2 cellular contexts compared by ENCODE assay signal in genomic region chr5:134576386-134577021, GRCh38.
TF ChIP-seq lines count a peak whose summit lies in the region.

No MANE protein-coding gene starts in this region.

TF ChIP-seq in A549, 52 proteins besides CTCF, POLR2A, EP300 and RAD21 (continued from another document):
- TF ChIP-seq, protein P1, sequence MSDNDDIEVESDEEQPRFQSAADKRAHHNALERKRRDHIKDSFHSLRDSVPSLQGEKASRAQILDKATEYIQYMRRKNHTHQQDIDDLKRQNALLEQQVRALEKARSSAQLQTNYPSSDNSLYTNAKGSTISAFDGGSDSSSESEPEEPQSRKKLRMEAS (IDR thresholded peaks at IDR 0.05): no peak
- TF ChIP-seq NFE2L2 (conservative IDR thresholded peaks at IDR 0.05; ENCODE audit: low read length): no peak
- no peak for TF ChIP-seq RARB (CRISPR knock-in tag; IDR thresholded peaks at IDR 0.05)
- no peak for TF ChIP-seq JUNB (IDR thresholded peaks at IDR 0.05)

TF ChIP-seq in SK-N-SH, 30 proteins besides CTCF, POLR2A, EP300 and RAD21 (continued from another document):
- TF ChIP-seq, protein P2, sequence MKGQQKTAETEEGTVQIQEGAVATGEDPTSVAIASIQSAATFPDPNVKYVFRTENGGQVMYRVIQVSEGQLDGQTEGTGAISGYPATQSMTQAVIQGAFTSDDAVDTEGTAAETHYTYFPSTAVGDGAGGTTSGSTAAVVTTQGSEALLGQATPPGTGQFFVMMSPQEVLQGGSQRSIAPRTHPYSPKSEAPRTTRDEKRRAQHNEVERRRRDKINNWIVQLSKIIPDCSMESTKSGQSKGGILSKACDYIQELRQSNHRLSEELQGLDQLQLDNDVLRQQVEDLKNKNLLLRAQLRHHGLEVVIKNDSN (IDR thresholded peaks at IDR 0.05; ENCODE audit: borderline replicate concordance, low read depth): no peak
- TF ChIP-seq GABPA (IDR thresholded peaks at IDR 0.05; ENCODE audit: low read depth): no peak
- no peak for TF ChIP-seq ZBTB33 (IDR thresholded peaks at IDR 0.05; ENCODE audit: borderline replicate concordance, low read depth)
- TF ChIP-seq, protein P3, sequence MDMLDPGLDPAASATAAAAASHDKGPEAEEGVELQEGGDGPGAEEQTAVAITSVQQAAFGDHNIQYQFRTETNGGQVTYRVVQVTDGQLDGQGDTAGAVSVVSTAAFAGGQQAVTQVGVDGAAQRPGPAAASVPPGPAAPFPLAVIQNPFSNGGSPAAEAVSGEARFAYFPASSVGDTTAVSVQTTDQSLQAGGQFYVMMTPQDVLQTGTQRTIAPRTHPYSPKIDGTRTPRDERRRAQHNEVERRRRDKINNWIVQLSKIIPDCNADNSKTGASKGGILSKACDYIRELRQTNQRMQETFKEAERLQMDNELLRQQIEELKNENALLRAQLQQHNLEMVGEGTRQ (IDR thresholded peaks at IDR 0.05; ENCODE audit: borderline replicate concordance, low read depth, low read length): no peak
- TF ChIP-seq NFIC (IDR thresholded peaks at IDR 0.05; ENCODE audit: borderline replicate concordance): no peak
- no peak for TF ChIP-seq CHD2 (IDR thresholded peaks at IDR 0.05; ENCODE audit: low read length, partially characterized antibody)
- no peak for TF ChIP-seq FOXJ3 (CRISPR knock-in tag; IDR thresholded peaks at IDR 0.05)
- no peak for TF ChIP-seq TCF12 (IDR thresholded peaks at IDR 0.05)
- TF ChIP-seq JUND (IDR thresholded peaks at IDR 0.05): no peak
- TF ChIP-seq TEAD4 (IDR thresholded peaks at IDR 0.05; ENCODE audit: borderline replicate concordance, insufficient read depth): no peak
- TF ChIP-seq RXRA (IDR thresholded peaks at IDR 0.05; ENCODE audit: borderline replicate concordance, low read depth): no peak
- TF ChIP-seq POLR2AphosphoS5 (IDR thresholded peaks at IDR 0.05; ENCODE audit: low read depth, low read length): no peak
- TF ChIP-seq EZH2phosphoT487 (IDR thresholded peaks at IDR 0.05; ENCODE audit: borderline replicate concordance, low read depth): no peak
- TF ChIP-seq, protein P4, sequence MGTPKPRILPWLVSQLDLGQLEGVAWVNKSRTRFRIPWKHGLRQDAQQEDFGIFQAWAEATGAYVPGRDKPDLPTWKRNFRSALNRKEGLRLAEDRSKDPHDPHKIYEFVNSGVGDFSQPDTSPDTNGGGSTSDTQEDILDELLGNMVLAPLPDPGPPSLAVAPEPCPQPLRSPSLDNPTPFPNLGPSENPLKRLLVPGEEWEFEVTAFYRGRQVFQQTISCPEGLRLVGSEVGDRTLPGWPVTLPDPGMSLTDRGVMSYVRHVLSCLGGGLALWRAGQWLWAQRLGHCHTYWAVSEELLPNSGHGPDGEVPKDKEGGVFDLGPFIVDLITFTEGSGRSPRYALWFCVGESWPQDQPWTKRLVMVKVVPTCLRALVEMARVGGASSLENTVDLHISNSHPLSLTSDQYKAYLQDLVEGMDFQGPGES (IDR thresholded peaks at IDR 0.05; ENCODE audit: low read depth, low read length): no peak
- TF ChIP-seq PBX3 (IDR thresholded peaks at IDR 0.05): no peak
TF ChIP-seq in SK-N-SH: peak in this region for 0.
